In the genomic region with DNA sequence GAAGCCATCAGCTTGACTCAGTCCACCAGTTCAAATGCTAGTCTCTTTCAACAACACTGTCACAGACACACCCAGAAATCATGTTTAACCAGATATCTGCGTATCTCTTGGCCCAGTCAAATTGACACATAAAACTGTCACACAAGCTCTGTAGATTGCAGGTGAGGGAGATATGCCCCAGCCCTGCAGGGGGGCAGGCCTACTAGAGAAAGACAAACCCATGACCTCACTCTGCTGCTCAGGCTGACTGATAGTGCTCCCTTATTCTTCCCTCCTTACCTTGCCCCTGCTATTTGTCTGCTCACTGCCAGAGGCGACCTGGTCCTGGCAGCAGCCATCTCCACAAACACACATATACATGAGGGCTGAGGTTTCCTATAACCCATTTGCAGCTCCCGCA, we compare ENCODE assay signal across 19 cellular contexts.
"Had no signal": no experiment of that assay in that cellular context is flagged by ENCODE, and none has a peak within 500 bp of the region (broad histone marks: within the 10 kb centered on the region; RNA-seq: fewer than 3 reads in every experiment).

No MANE protein-coding gene starts in this region.

- H3K27ac ChIP-seq: esophagus squamous epithelium had no signal

- H3K9me3 ChIP-seq: esophagus squamous epithelium had no signal

- H3K36me3 Mint-ChIP-seq: activated naive CD8-positive, alpha-beta T cell treated with anti-CD3 and anti-CD28 coated beads, Interleukin-2, amount 10 ng/mL, durations not matched to agents 7 days and 5 days had no signal

- H3K4me1 Mint-ChIP-seq: activated naive CD8-positive, alpha-beta T cell treated with anti-CD3 and anti-CD28 coated beads, Interleukin-2, amount 10 ng/mL, durations not matched to agents 7 days and 5 days had no signal

- DNase-seq: activated CD4-positive, alpha-beta T cell treated with anti-CD3 and anti-CD28 coated beads for 48 hours; activated CD4-positive, CD25-positive, alpha-beta regulatory T cell; activated CD8-positive, alpha-beta T cell treated with anti-CD3 and anti-CD28 coated beads for 36 hours; activated naive CD4-positive, alpha-beta T cell treated with Interleukin-2 at 50 U/mL for 16 hours; activated naive CD8-positive, alpha-beta T cell treated with anti-CD3 and anti-CD28 coated beads, Interleukin-2, amount 10 ng/mL, durations not matched to agents 7 days and 5 days; activated T-cell treated with anti-CD3 and anti-CD28 coated beads, Interleukin-2, amount 50 U/mL, for 24 hours; amygdala; dermis blood vessel endothelial cell; effector memory CD4-positive, alpha-beta T cell; esophagus squamous epithelium; islet precursor cell; left colon; midbrain; retina; stimulated activated CD4-positive, alpha-beta T cell treated with anti-CD3 and anti-CD28 coated beads, Interleukin-12 subunit alpha, Interleukin-12 subunit beta, amount 100 ng/mL, for 4 hours; stimulated activated CD4-positive, alpha-beta T cell treated with anti-CD3 and anti-CD28 coated beads, Interleukin-1b, Interleukin-23, amount 100 ng/mL, for 48 hours; stimulated activated CD8-positive, alpha-beta memory T cell treated with anti-CD3 and anti-CD28 coated beads, Interleukin-4, amount 100 ng/mL, for 48 hours; stimulated activated naive CD4-positive, alpha-beta T cell had no signal

- H3K4me1 ChIP-seq: esophagus squamous epithelium had no signal

- ATAC-seq: activated CD8-positive, alpha-beta T cell treated with anti-CD3 and anti-CD28 coated beads for 36 hours; left colon had no signal

- H3K36me3 ChIP-seq: esophagus squamous epithelium had no signal

- H3K4me3 Mint-ChIP-seq: activated CD8-positive, alpha-beta T cell treated with anti-CD3 and anti-CD28 coated beads for 36 hours; activated naive CD8-positive, alpha-beta T cell treated with anti-CD3 and anti-CD28 coated beads, Interleukin-2, amount 10 ng/mL, durations not matched to agents 7 days and 5 days; activated T-cell treated with anti-CD3 and anti-CD28 coated beads, Interleukin-2, amount 50 U/mL, for 24 hours had no signal

- H3K9me3 Mint-ChIP-seq: activated CD8-positive, alpha-beta T cell treated with anti-CD3 and anti-CD28 coated beads for 36 hours; activated naive CD8-positive, alpha-beta T cell treated with anti-CD3 and anti-CD28 coated beads, Interleukin-2, amount 10 ng/mL, durations not matched to agents 7 days and 5 days; activated T-cell treated with anti-CD3 and anti-CD28 coated beads, Interleukin-2, amount 50 U/mL, for 24 hours; activated T-helper 2 cell treated with anti-CD3 and anti-CD28 coated beads, Interferon-gamma antibody, Interleukin-2, Interleukin-4, amounts not matched to agents 10 μg/mL and 5 μg/mL and 100 μg/mL, durations not matched to agents 14 hours and 24 hours and 36 hours had no signal

- H3K27ac Mint-ChIP-seq: activated CD8-positive, alpha-beta T cell treated with anti-CD3 and anti-CD28 coated beads for 36 hours; activated naive CD8-positive, alpha-beta T cell treated with anti-CD3 and anti-CD28 coated beads, Interleukin-2, amount 10 ng/mL, durations not matched to agents 7 days and 5 days; activated T-cell treated with anti-CD3 and anti-CD28 coated beads, Interleukin-2, amount 50 U/mL, for 24 hours; activated T-helper 2 cell treated with anti-CD3 and anti-CD28 coated beads, Interferon-gamma antibody, Interleukin-2, Interleukin-4, amounts not matched to agents 10 μg/mL and 5 μg/mL and 100 μg/mL, durations not matched to agents 14 hours and 24 hours and 36 hours had no signal

- H3K27me3 ChIP-seq: esophagus squamous epithelium had no signal

- H3K4me3 ChIP-seq: esophagus squamous epithelium had no signal
